ENCODE assay signal across 8 cellular contexts in the genomic region with DNA sequence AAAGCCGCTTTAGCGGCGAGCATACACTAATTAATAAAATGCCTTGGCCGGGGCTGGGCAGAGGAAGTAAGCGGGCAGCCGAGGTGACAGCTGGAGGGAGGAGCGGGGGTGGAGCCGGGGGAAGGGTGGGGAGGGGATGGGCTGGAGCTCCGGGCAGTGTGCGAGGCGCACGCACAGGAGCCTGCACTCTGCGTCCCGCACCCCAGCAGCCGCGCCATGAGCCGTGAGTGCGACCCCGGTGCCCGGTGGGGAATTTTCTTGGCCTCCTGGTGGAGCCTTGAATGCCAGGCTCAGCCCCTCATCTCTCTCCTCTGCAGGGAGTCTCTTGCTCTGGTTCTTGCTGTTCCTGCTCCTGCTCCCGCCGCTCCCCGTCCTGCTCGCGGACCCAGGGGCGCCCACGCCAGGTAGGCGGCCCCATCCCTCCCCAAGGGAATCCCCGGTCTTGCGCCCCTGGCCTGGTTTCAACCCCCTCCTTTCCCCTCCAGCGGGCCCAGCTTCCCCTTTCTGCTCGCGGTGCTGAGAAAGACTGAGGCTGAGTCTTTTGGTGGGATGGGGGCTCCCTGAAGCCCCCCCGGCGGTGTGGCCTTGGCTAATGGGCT. TPM values are rescaled to one million over a fixed set of nuclear protein-coding genes. Genes with fewer than 3 reads are reported as not detected.
DNase-seq lines count a peak whose midpoint lies in the region; ATAC-seq and TF ChIP-seq lines count a peak whose summit lies in the region.

A gene (plus strand): TSS at position 156 of the 599 bp plus-strand sequence. CDS start 61 bp downstream, at position 217.

- no peak for DNase-seq in Caco-2
- peak; percentile 94 for DNase-seq in WERI-Rb-1
- peak; percentile 75 for DNase-seq in Right ventricle myocardium superior
- no peak for DNase-seq in pulmonary artery endothelial cell (ENCODE audit: low read depth, low spot score)
- no peak for DNase-seq in NCI-H345 treated with DMSO at 0.1 percent for 48 hours (lab: John Stamatoyannopoulos, UW; ENCODE audit: unreplicated experiment)
- no peak for DNase-seq in NCI-H2196 treated with DMSO at 0.1 percent for 48 hours (lab: John Stamatoyannopoulos, UW; ENCODE audit: unreplicated experiment)

- H3K9ac ChIP-seq in HUES6 (ENCODE audit: low read length) = no peak within 1 kb of the TSS

- peak within 1 kb of the TSS; percentile 5 for H3K4me3 Mint-ChIP-seq in Caco-2 (ENCODE audit: unreplicated experiment)

- no peak within 1 kb of the TSS for H3K27ac ChIP-seq in HUES6 (ENCODE audit: low read depth, low read length)
- H3K27ac ChIP-seq in WERI-Rb-1 = no peak within 1 kb of the TSS; the same call in 1 of the 2 replicates

- H3K9me3 ChIP-seq in Caco-2 = no peaks in the 10 kb centered on the region
- H3K9me3 ChIP-seq in HUES6 (ENCODE audit: control insufficient read depth, insufficient read depth, low read depth, low read length) = no peaks in the 10 kb centered on the region
- H3K9me3 ChIP-seq in WERI-Rb-1 (ENCODE audit: severe bottlenecking) = peaks cover 6% of the 10 kb centered on the region

- CTCF ChIA-PET in Caco-2 (lab: Charles Lee) = no interaction called here

- peaks cover 4% of the 10 kb centered on the region; the same call in 1 of the 2 replicates for H3K4me1 ChIP-seq in Caco-2
- H3K4me1 ChIP-seq in HUES6 (ENCODE audit: control insufficient read depth, insufficient read depth, low read length) = peaks cover 32% of the 10 kb centered on the region

- peaks cover 7% of the 10 kb centered on the region for H3K27me3 Mint-ChIP-seq in Caco-2 (ENCODE audit: insufficient read depth, unreplicated experiment)

- intact Hi-C loops in Caco-2 (cut with micrococcal nuclease; ENCODE audit: unreplicated experiment) = no loop called here
- intact Hi-C loops in Right ventricle myocardium superior (cut with DNase I) = loop anchor here (10.0 kb wide), 2 partner anchors 84 to 444 kb away; no protein-coding TSS in a partner anchor

- H3K4me3 ChIP-seq in Caco-2 (ENCODE audit: low read depth, low read length) (no peak within 1 kb of the TSS), HUES6 (ENCODE audit: low read depth, low read length) (peak within 1 kb of the TSS; percentile 75), WERI-Rb-1 (ENCODE audit: low read depth, low read length) (peak within 1 kb of the TSS; percentile 53)

- H3K4me1 Mint-ChIP-seq in Caco-2 (ENCODE audit: low read depth, unreplicated experiment) = no peaks in the 10 kb centered on the region

- no peaks in the 10 kb centered on the region for H3K36me3 Mint-ChIP-seq in Caco-2 (ENCODE audit: insufficient read depth, unreplicated experiment)

- no peak within 1 kb of the TSS for H3K27ac Mint-ChIP-seq in Caco-2 (ENCODE audit: unreplicated experiment)

- H3K27me3 ChIP-seq in Caco-2 (replicated peaks; ENCODE audit: control insufficient read depth, insufficient read depth, low read length) (no peaks in the 10 kb centered on the region), HUES6 (ENCODE audit: control insufficient read depth, insufficient read depth, low read length) (peaks cover 63% of the 10 kb centered on the region), WERI-Rb-1 (ENCODE audit: insufficient read depth, low read depth, severe bottlenecking) (peaks cover 2% of the 10 kb centered on the region)

- no peaks in the 10 kb centered on the region for H3K36me3 ChIP-seq in Caco-2 (ENCODE audit: control insufficient read depth, insufficient read depth, low read length)
- no peaks in the 10 kb centered on the region for H3K36me3 ChIP-seq in HUES6 (ENCODE audit: control insufficient read depth, insufficient read depth, low read length)
- H3K36me3 ChIP-seq in WERI-Rb-1 = no peaks in the 10 kb centered on the region

- ATAC-seq in GM19452 (IDR thresholded peaks at IDR 0.05; ENCODE audit: unreplicated experiment) (peak; percentile 66), Right ventricle myocardium superior (ENCODE audit: poor library complexity) (peak; percentile 69)

- BruUV-seq in Caco-2 (replicated peaks; lab: Mats Ljungman, UMichigan) = no TSS peak

- no peak for TF ChIP-seq CTCF in Caco-2 (IDR thresholded peaks at IDR 0.05; ENCODE audit: insufficient read depth in 1 of 2, low read depth in 1 of 2, low read length in 1 of 2, severe bottlenecking in 1 of 2, unreplicated experiment in 1 of 2)
- TF ChIP-seq CTCF in WERI-Rb-1 (IDR thresholded peaks at IDR 0.05; ENCODE audit: low read depth, low read length) = no peak

- H3K9me3 Mint-ChIP-seq in Caco-2 (ENCODE audit: unreplicated experiment) = no peaks in the 10 kb centered on the region

- POLR2A ChIA-PET in Caco-2 (lab: Charles Lee) = no interaction called here

RNA-seq across cellular contexts. Expression of the gene that starts here (rescaled TPM):
- total RNA-seq in Caco-2 (2022) (0.19 and 0.29 TPM in 2 replicates), Right ventricle myocardium superior (4.0 TPM), pulmonary artery endothelial cell (14.4 and 28.7 TPM in 2 replicates)

Comparison
In these comparisons a context has a peak if more than half of its experiments do, and no peak if none do; other contexts are left out.
1. DNase-seq: peak in WERI-Rb-1 (single experiment) and Right ventricle myocardium superior (single experiment); none in Caco-2 (0 of 2), pulmonary artery endothelial cell (single experiment), NCI-H345 treated with DMSO at 0.1 percent for 48 hours (single experiment) and NCI-H2196 treated with DMSO at 0.1 percent for 48 hours (single experiment).